16 cellular contexts compared by ENCODE assay signal in genomic region chr11:68661697-68662603, GRCh38. TPM values are rescaled to one million over a fixed set of nuclear protein-coding genes. Genes with fewer than 3 reads are reported as not detected.
"Had no signal": no experiment of that assay in that cellular context is flagged by ENCODE, and none has a peak within 500 bp of the region (broad histone marks: within the 10 kb centered on the region; RNA-seq: fewer than 3 reads in every experiment).

No MANE protein-coding gene starts in this region.

- H3K9ac ChIP-seq: neural progenitor cell had no signal

- H3K36me3 ChIP-seq: cardiac muscle cell, left ventricle myocardium inferior, neural progenitor cell, transverse colon, vagina, WERI-Rb-1 had no signal

- H3K27ac ChIP-seq: cardiac muscle cell, dorsolateral prefrontal cortex, left ventricle myocardium inferior, neural progenitor cell, transverse colon, vagina, WERI-Rb-1 had no signal

- H2AFZ ChIP-seq: neural progenitor cell had no signal

- H3K4me1 ChIP-seq: neural progenitor cell, transverse colon had no signal

- H3K27me3 ChIP-seq: cardiac muscle cell, neural progenitor cell, transverse colon, vagina had no signal

- H3K4me2 ChIP-seq: neural progenitor cell had no signal

- H3K4me3 ChIP-seq: cardiac muscle cell, dorsolateral prefrontal cortex, left ventricle myocardium inferior, neural progenitor cell, transverse colon, vagina had no signal

- H3K9me3 ChIP-seq: left ventricle myocardium inferior, transverse colon, vagina had no signal

- DNase-seq: activated CD4-positive, alpha-beta T cell treated with anti-CD3 and anti-CD28 coated beads for 1 hour; activated CD4-positive, alpha-beta T cell treated with anti-CD3 and anti-CD28 coated beads, Interleukin-2, amount 50 U/mL, for 48 hours; activated T-cell treated with anti-CD3 and anti-CD28 coated beads for 4 hours; amniotic stem cell; foreskin melanocyte; left ventricle myocardium inferior; mammary epithelial cell; retina; transverse colon; WERI-Rb-1 had no signal

RNA-seq across cellular contexts. Expression of gene GAL, which starts 22.4 kb away (rescaled TPM):
- total RNA-seq: mononuclear cell; T-helper 2 cell treated with Interferon-gamma antibody and Interleukin-4, amounts not matched to agents 100 ng/mL and 5 ng/mL, for 36 hours had no signal
